In genomic region chr2:27920148-27920885, GRCh38 we compare ENCODE assay signal across 9 cellular contexts. TPM values are rescaled to one million over a fixed set of nuclear protein-coding genes. Genes with fewer than 3 reads are reported as not detected.
DNase-seq lines count a peak whose midpoint lies in the region; ATAC-seq, FAIRE-seq and TF ChIP-seq lines count a peak whose summit lies in the region.
"Had no signal": no experiment of that assay in that cellular context is flagged by ENCODE, and none has a peak within 500 bp of the region (broad histone marks: within the 10 kb centered on the region; RNA-seq: fewer than 3 reads in every experiment).

No MANE protein-coding gene starts in this region.

- no peak overlapping the region for H2BK120ac ChIP-seq in IMR-90 (ENCODE audit: low read depth, low read length)

- H4K8ac ChIP-seq in IMR-90 (ENCODE audit: low read depth in 2 of 2, low read length in 2 of 2), result no peak overlapping the region

- H4K20me1 ChIP-seq in IMR-90 (ENCODE audit: insufficient read depth, low read length), result no peaks in the 10 kb centered on the region

- WGBS in IMR-90 (ENCODE audit: extremely low coverage in 2 of 2, insufficient read length in 1 of 2), 2 experiments, result no CpG with 5 or more reads among the region's 4 CpGs

- in situ Hi-C loops in IMR-90 (cut with MboI; ENCODE audit: low sequenced_read_pairs), result no loop called here

- H3K27me3 ChIP-seq in IMR-90 (ENCODE audit: control insufficient read depth, insufficient read depth, low read length), result no peaks in the 10 kb centered on the region

- DNase-seq in IMR-90, result peak; percentile 49
- DNase-seq in glomerular visceral epithelial cell (ENCODE audit: extremely low spot score), result peak; percentile 29
- peak; percentile 40 for DNase-seq in skeletal muscle cell (ENCODE audit: low read depth)
- no peak for DNase-seq in NCI-H2107 treated with DMSO at 0.1 percent for 48 hours (lab: John Stamatoyannopoulos, UW; ENCODE audit: unreplicated experiment)
- DNase-seq in activated gamma-delta T cell treated with Interleukin-2 at 50 U/mL for 16 hours, result no peak
- DNase-seq in HK-2 (ENCODE audit: unreplicated experiment), result no peak
- DNase-seq in DMS 273 treated with DMSO at 0.1 percent for 48 hours (lab: John Stamatoyannopoulos, UW), result no peak
- DNase-seq: NCI-H524 treated with DMSO at 0.1 percent for 48 hours had no signal

- H3K4me3 ChIP-seq in IMR-90 (ENCODE audit: insufficient read depth, low read depth, low read length) (no peak overlapping the region), skeletal muscle cell (ENCODE audit: low read depth, low read length) (no peak overlapping the region)

- POLR2A ChIA-PET in IMR-90 (lab: Charles Lee; ENCODE audit: unreplicated experiment), result no interaction called here

- no peak overlapping the region for H2BK20ac ChIP-seq in IMR-90 (ENCODE audit: low read depth, low read length)

- H3K79me1 ChIP-seq in IMR-90 (ENCODE audit: low read depth in 1 of 2, low read length in 2 of 2), result peaks cover 0 to 5% of the 10 kb centered on the region in 2 experiments; a peak in 1 of 4 replicates

- no peak overlapping the region for H4K5ac ChIP-seq in IMR-90 (ENCODE audit: low read depth, low read length)

- H2AK5ac ChIP-seq in IMR-90 (ENCODE audit: low read depth, low read length), result no peak overlapping the region

- no peak overlapping the region for H4K91ac ChIP-seq in IMR-90 (ENCODE audit: insufficient read depth, low read depth, low read length)

- no peak for TF ChIP-seq POLR2A in IMR-90 (IDR thresholded peaks at IDR 0.05; ENCODE audit: low read depth, low read length)

- H2AFZ ChIP-seq in IMR-90 (replicated peaks; ENCODE audit: low read length, poor library complexity), result no peak overlapping the region

- CTCF ChIA-PET in IMR-90 (lab: Yijun Ruan, JAX), result interaction anchor here (0.6 to 1.2 kb wide), 2 partner anchors 10 to 1032 kb away, joined by 4 to 8 read pairs; no protein-coding TSS in a partner anchor

- H3K18ac ChIP-seq in IMR-90 (ENCODE audit: low read depth, low read length), result no peak overlapping the region

- FAIRE-seq in TTC549 (lab: Jason Lieb, UNC), result peak; percentile 25

- no peak overlapping the region for H3K56ac ChIP-seq in IMR-90 (ENCODE audit: extremely low read depth, insufficient read depth, low read length)

- TF ChIP-seq CTCF in IMR-90 (conservative IDR thresholded peaks at IDR 0.05; ENCODE audit: low read depth, low read length), result no peak

- no peak overlapping the region for H3K4ac ChIP-seq in IMR-90 (ENCODE audit: low read depth, low read length)

- intact Hi-C loops in IMR-90 (cut with micrococcal nuclease), result no loop called here

- ATAC-seq in IMR-90 (ENCODE audit: low read depth), result no peak

- H2BK15ac ChIP-seq in IMR-90 (ENCODE audit: low read depth, low read length), result no peak overlapping the region

- no TSS peak for BruUV-seq in IMR-90 (replicated peaks; lab: Mats Ljungman, UMichigan)

- dilution Hi-C loops in IMR-90 (cut with HindIII; ENCODE audit: low sequenced_read_pairs, unreplicated experiment), result no loop called here

- no peak for TF ChIP-seq RAD21 in IMR-90 (IDR thresholded peaks at IDR 0.05; ENCODE audit: low read length)

- no peak overlapping the region for H3K14ac ChIP-seq in IMR-90 (replicated peaks; ENCODE audit: low read depth, low read length)

- no peak overlapping the region for H2BK5ac ChIP-seq in IMR-90 (ENCODE audit: low read depth, low read length, poor library complexity, severe bottlenecking)

- no peak overlapping the region for H3K23ac ChIP-seq in IMR-90 (ENCODE audit: low read depth, low read length)

- H3K9me1 ChIP-seq in IMR-90 (ENCODE audit: insufficient read depth, low read length), result no peaks in the 10 kb centered on the region

- H3K9me3 ChIP-seq in IMR-90 (ENCODE audit: control insufficient read depth, insufficient read depth, low read length), result no peaks in the 10 kb centered on the region

- H3K9ac ChIP-seq in IMR-90 (ENCODE audit: low read depth, low read length), result no peak overlapping the region

- H3K4me2 ChIP-seq in IMR-90 (ENCODE audit: low read depth, low read length), result no peak overlapping the region

- no peak overlapping the region for H3K27ac ChIP-seq in IMR-90 (ENCODE audit: insufficient read depth, low read length)

- no peak overlapping the region for H2AK9ac ChIP-seq in IMR-90 (replicated peaks; ENCODE audit: low read depth, low read length, poor library complexity)

- H3K36me3 ChIP-seq in IMR-90 (ENCODE audit: control insufficient read depth, insufficient read depth, low read length), result no peaks in the 10 kb centered on the region

- H3K4me1 ChIP-seq in IMR-90 (ENCODE audit: control insufficient read depth, insufficient read depth, low read length), result no peaks in the 10 kb centered on the region

TF ChIP-seq in IMR-90, 13 proteins besides CTCF, POLR2A, EP300 and RAD21:
- no peak for TF ChIP-seq MXI1 (IDR thresholded peaks at IDR 0.05; ENCODE audit: borderline replicate concordance, low read depth, low read length)
- no peak for TF ChIP-seq CEBPB (IDR thresholded peaks at IDR 0.05; ENCODE audit: low read depth, low read length)

RNA-seq across cellular contexts. Expression of gene BABAM2, which starts 29.8 kb away (rescaled TPM):
- total RNA-seq in IMR-90 (2012; rRNA removed), result 16.7 and 23.1 TPM in 2 replicates
- polyA plus RNA-seq in IMR-90 (2012; rRNA removed), result 20.3 and 20.9 TPM in 2 replicates
- polyA plus RNA-seq in IMR-90 (2012; cell fraction: cytosol; rRNA removed), result 11.4 TPM in 2 replicates
- polyA plus RNA-seq in IMR-90 (2012; cell fraction: nucleus; rRNA removed; ENCODE audit: low replicate concordance), result 4.4 and 16.0 TPM in 2 replicates

RNA-seq across cellular contexts. Expression of gene RBKS, which starts 30.1 kb away (rescaled TPM):
- 0.83 and 1.1 TPM in 2 replicates for total RNA-seq in IMR-90 (2012; rRNA removed)
- 1.1 and 1.4 TPM in 2 replicates for polyA plus RNA-seq in IMR-90 (2012; rRNA removed)
- polyA plus RNA-seq in IMR-90 (2012; cell fraction: cytosol; rRNA removed), result 0.97 and 1.7 TPM in 2 replicates
- 1.2 and 1.8 TPM in 2 replicates for polyA plus RNA-seq in IMR-90 (2012; cell fraction: nucleus; rRNA removed; ENCODE audit: low replicate concordance)

Comparison
In these comparisons a context has a peak if more than half of its experiments do, and no peak if none do; other contexts are left out.
1. DNase-seq: peak in IMR-90 (single experiment), glomerular visceral epithelial cell (single experiment) and skeletal muscle cell (single experiment); none in NCI-H2107 treated with DMSO at 0.1 percent for 48 hours (single experiment), activated gamma-delta T cell treated with Interleukin-2 at 50 U/mL for 16 hours (single experiment), HK-2 (single experiment) and DMS 273 treated with DMSO at 0.1 percent for 48 hours (single experiment).